In genomic region chr22:29693151-29693550, GRCh38 we compare ENCODE assay signal across 1 cellular context.
TF ChIP-seq lines count a peak whose summit lies in the region.

No MANE protein-coding gene starts in this region.

TF ChIP-seq in WTC11, 78 proteins besides CTCF, POLR2A, EP300 and RAD21 (continued from another document):
- TF ChIP-seq AFF4 (CRISPR knock-in tag; IDR thresholded peaks at IDR 0.05; ENCODE audit: borderline replicate concordance) (no peak), TP53 (CRISPR knock-in tag; IDR thresholded peaks at IDR 0.05) (no peak), SMAD3 (CRISPR knock-in tag; IDR thresholded peaks at IDR 0.05; ENCODE audit: borderline replicate concordance) (no peak), SP1 (CRISPR knock-in tag; conservative IDR thresholded peaks at IDR 0.05) (no peak), ZBTB21 (CRISPR knock-in tag; IDR thresholded peaks at IDR 0.05; ENCODE audit: borderline replicate concordance) (no peak), ATF1 (CRISPR knock-in tag; IDR thresholded peaks at IDR 0.05) (no peak), TEAD4 (CRISPR knock-in tag; IDR thresholded peaks at IDR 0.05) (no peak), FOXP4 (CRISPR knock-in tag; IDR thresholded peaks at IDR 0.05) (no peak), NFE2L1 (CRISPR knock-in tag; IDR thresholded peaks at IDR 0.05) (no peak)
TF ChIP-seq in WTC11: peak in this region for 0.
